Comparison of ENCODE assay signal across 23 cellular contexts in genomic region chr5:97967292-97967691, GRCh38.
"Had no signal": no experiment of that assay in that cellular context is flagged by ENCODE, and none has a peak within 500 bp of the region (broad histone marks: within the 10 kb centered on the region; RNA-seq: fewer than 3 reads in every experiment).

No MANE protein-coding gene starts in this region.

- DNase-seq: natural killer cell; occipital lobe; ovary; posterior cingulate gyrus; psoas muscle; right cardiac atrium; spleen; stimulated activated CD4-positive, alpha-beta T cell treated with anti-CD3 and anti-CD28 coated beads, Interleukin-12 subunit alpha, Interleukin-12 subunit beta, amount 100 ng/mL, for 4 hours; stimulated activated CD4-positive, alpha-beta T cell treated with anti-CD3 and anti-CD28 coated beads, Interleukin-1b, Interleukin-23, amount 100 ng/mL, for 48 hours; stimulated activated CD4-positive, alpha-beta T cell treated with anti-CD3 and anti-CD28 coated beads, Interleukin-4, amount 100 ng/mL, for 1 hour; stimulated activated CD4-positive, alpha-beta T cell treated with anti-CD3 and anti-CD28 coated beads, Interleukin-4, amount 100 ng/mL, for 4 hours; stimulated activated CD8-positive, alpha-beta memory T cell treated with anti-CD3 and anti-CD28 coated beads, Interleukin-4, amount 100 ng/mL, for 48 hours; stimulated activated naive CD4-positive, alpha-beta T cell; stimulated activated naive CD8-positive, alpha-beta T cell treated with anti-CD3 and anti-CD28 coated beads, Interleukin-15, amount 100 ng/mL, for 72 hours; stimulated activated naive CD8-positive, alpha-beta T cell treated with anti-CD3 and anti-CD28 coated beads, Interleukin-15, Interleukin-2, amounts not matched to agents 100 U/mL and 50 U/mL, for 24 hours; substantia nigra; testis; tibial artery; transverse colon; upper lobe of right lung; uterus had no signal

- ATAC-seq: natural killer cell; psoas muscle; right cardiac atrium; sciatic nerve; stimulated activated memory B cell treated with anti-CD40 and anti-IgM and Interleukin-4, amounts not matched to agents 10 μg/mL and 1 μg/mL and 100 μg/mL, for 72 hours; stimulated activated naive CD8-positive, alpha-beta T cell treated with anti-CD3 and anti-CD28 coated beads, Interleukin-15, amount 100 ng/mL, for 72 hours; stimulated activated naive CD8-positive, alpha-beta T cell treated with anti-CD3 and anti-CD28 coated beads, Interleukin-15, Interleukin-2, amounts not matched to agents 100 U/mL and 50 U/mL, for 24 hours; upper lobe of right lung had no signal
